1 cellular context compared by ENCODE assay signal in genomic region chr3:72847751-72848702, GRCh38.
TF ChIP-seq lines count a peak whose summit lies in the region.

Gene SHQ1 (minus strand): TSS chr3:72848445. CDS start chr3:72848340, 105 bp downstream.

TF ChIP-seq in K562, 482 proteins besides CTCF, POLR2A, EP300 and RAD21 (continued from another document and continues in another):
- TF ChIP-seq POLR3G (IDR thresholded peaks at IDR 0.05; ENCODE audit: extremely low read depth, insufficient read length, insufficient replicate concordance), result no peak
- no peak for TF ChIP-seq TAF7 (tag; IDR thresholded peaks at IDR 0.05)
- TF ChIP-seq KLF1 (tag; IDR thresholded peaks at IDR 0.05), result no peak
- no peak for TF ChIP-seq BRD4 (IDR thresholded peaks at IDR 0.05)
- no peak for TF ChIP-seq YBX1 (IDR thresholded peaks at IDR 0.05)
- TF ChIP-seq ZNF143 (CRISPR knock-in tag; IDR thresholded peaks at IDR 0.05), result no peak
- TF ChIP-seq CBFA2T2 (conservative IDR thresholded peaks at IDR 0.05), result no peak
- 0 out of 2 replicates have a peak, but pooled peaks have one; percentile 10 for TF ChIP-seq ZBTB33 (CRISPR knock-in tag; IDR thresholded peaks at IDR 0.05)
- TF ChIP-seq POLR3A (IDR thresholded peaks at IDR 0.05; ENCODE audit: borderline replicate concordance, extremely low read depth, insufficient read depth, insufficient read length), result no peak
- no peak for TF ChIP-seq GATAD2A (IDR thresholded peaks at IDR 0.05)
- TF ChIP-seq, protein P1, sequence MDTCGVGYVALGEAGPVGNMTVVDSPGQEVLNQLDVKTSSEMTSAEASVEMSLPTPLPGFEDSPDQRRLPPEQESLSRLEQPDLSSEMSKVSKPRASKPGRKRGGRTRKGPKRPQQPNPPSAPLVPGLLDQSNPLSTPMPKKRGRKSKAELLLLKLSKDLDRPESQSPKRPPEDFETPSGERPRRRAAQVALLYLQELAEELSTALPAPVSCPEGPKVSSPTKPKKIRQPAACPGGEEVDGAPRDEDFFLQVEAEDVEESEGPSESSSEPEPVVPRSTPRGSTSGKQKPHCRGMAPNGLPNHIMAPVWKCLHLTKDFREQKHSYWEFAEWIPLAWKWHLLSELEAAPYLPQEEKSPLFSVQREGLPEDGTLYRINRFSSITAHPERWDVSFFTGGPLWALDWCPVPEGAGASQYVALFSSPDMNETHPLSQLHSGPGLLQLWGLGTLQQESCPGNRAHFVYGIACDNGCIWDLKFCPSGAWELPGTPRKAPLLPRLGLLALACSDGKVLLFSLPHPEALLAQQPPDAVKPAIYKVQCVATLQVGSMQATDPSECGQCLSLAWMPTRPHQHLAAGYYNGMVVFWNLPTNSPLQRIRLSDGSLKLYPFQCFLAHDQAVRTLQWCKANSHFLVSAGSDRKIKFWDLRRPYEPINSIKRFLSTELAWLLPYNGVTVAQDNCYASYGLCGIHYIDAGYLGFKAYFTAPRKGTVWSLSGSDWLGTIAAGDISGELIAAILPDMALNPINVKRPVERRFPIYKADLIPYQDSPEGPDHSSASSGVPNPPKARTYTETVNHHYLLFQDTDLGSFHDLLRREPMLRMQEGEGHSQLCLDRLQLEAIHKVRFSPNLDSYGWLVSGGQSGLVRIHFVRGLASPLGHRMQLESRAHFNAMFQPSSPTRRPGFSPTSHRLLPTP (IDR thresholded peaks at IDR 0.05; ENCODE audit: borderline replicate concordance, extremely low read depth, insufficient read length), result no peak
- TF ChIP-seq SMARCA4 (IDR thresholded peaks at IDR 0.05), result no peak
- TF ChIP-seq KHSRP (IDR thresholded peaks at IDR 0.05), result no peak
- TF ChIP-seq PTTG1 (tag; IDR thresholded peaks at IDR 0.05; ENCODE audit: low read depth), result no peak
- no peak for TF ChIP-seq IFI16 (CRISPR knock-in tag; IDR thresholded peaks at IDR 0.05)
- TF ChIP-seq, protein P2, sequence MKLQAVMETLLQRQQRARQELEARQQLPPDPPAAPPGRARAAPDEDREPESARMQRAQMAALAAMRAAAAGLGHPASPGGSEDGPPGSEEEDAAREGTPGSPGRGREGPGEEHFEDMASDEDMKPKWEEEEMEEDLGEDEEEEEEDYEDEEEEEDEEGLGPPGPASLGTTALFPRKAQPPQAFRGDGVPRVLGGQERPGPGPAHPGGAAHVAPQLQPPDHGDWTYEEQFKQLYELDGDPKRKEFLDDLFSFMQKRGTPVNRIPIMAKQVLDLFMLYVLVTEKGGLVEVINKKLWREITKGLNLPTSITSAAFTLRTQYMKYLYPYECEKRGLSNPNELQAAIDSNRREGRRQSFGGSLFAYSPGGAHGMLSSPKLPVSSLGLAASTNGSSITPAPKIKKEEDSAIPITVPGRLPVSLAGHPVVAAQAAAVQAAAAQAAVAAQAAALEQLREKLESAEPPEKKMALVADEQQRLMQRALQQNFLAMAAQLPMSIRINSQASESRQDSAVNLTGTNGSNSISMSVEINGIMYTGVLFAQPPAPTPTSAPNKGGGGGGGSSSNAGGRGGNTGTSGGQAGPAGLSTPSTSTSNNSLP (IDR thresholded peaks at IDR 0.05; ENCODE audit: borderline replicate concordance, low read depth, low read length), result no peak
- no peak for TF ChIP-seq RHOXF2B (CRISPR knock-in tag; conservative IDR thresholded peaks at IDR 0.05)
- no peak for TF ChIP-seq IRF1 (CRISPR knock-in tag; IDR thresholded peaks at IDR 0.05; ENCODE audit: borderline replicate concordance)
- TF ChIP-seq PURB (CRISPR knock-in tag; IDR thresholded peaks at IDR 0.05; ENCODE audit: low read depth), result no peak
- no peak for TF ChIP-seq RAD51 (IDR thresholded peaks at IDR 0.05; ENCODE audit: borderline replicate concordance, low read depth)
- no peak for TF ChIP-seq LCOR (CRISPR knock-in tag; IDR thresholded peaks at IDR 0.05)
- TF ChIP-seq ZFX (CRISPR knock-in tag; IDR thresholded peaks at IDR 0.05), result no peak
- no peak for TF ChIP-seq MYBL2 (IDR thresholded peaks at IDR 0.05; ENCODE audit: low read depth)
- no peak for TF ChIP-seq MYBL2 (CRISPR knock-in tag; IDR thresholded peaks at IDR 0.05; ENCODE audit: borderline replicate concordance)
- TF ChIP-seq ELK1 (CRISPR knock-in tag; IDR thresholded peaks at IDR 0.05), result no peak
- TF ChIP-seq, protein P3, sequence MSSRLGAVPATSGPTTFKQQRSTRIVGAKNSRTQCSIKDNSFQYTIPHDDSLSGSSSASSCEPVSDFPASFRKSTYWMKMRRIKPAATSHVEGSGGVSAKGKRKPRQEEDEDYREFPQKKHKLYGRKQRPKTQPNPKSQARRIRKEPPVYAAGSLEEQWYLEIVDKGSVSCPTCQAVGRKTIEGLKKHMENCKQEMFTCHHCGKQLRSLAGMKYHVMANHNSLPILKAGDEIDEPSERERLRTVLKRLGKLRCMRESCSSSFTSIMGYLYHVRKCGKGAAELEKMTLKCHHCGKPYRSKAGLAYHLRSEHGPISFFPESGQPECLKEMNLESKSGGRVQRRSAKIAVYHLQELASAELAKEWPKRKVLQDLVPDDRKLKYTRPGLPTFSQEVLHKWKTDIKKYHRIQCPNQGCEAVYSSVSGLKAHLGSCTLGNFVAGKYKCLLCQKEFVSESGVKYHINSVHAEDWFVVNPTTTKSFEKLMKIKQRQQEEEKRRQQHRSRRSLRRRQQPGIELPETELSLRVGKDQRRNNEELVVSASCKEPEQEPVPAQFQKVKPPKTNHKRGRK (tag; IDR thresholded peaks at IDR 0.05), result no peak
- TF ChIP-seq ATF3 (IDR thresholded peaks at IDR 0.05), result no peak
- TF ChIP-seq ATF3 (CRISPR knock-in tag; conservative IDR thresholded peaks at IDR 0.05), result no peak
- peak; percentile 96 for TF ChIP-seq ZBTB40 (IDR thresholded peaks at IDR 0.05)
- no peak for TF ChIP-seq ZBTB40 (CRISPR knock-in tag; IDR thresholded peaks at IDR 0.05)
- TF ChIP-seq, protein P4, sequence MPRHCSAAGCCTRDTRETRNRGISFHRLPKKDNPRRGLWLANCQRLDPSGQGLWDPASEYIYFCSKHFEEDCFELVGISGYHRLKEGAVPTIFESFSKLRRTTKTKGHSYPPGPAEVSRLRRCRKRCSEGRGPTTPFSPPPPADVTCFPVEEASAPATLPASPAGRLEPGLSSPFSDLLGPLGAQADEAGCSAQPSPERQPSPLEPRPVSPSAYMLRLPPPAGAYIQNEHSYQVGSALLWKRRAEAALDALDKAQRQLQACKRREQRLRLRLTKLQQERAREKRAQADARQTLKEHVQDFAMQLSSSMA (CRISPR knock-in tag; IDR thresholded peaks at IDR 0.05), result no peak
- TF ChIP-seq SP2 (IDR thresholded peaks at IDR 0.05; ENCODE audit: extremely low read depth, low read depth, low read length, poor library complexity, severe bottlenecking), result no peak
- no peak for TF ChIP-seq TCF7 (IDR thresholded peaks at IDR 0.05; ENCODE audit: borderline replicate concordance)
- TF ChIP-seq ATF7 (IDR thresholded peaks at IDR 0.05), result peak; percentile 49; the same call in 1 of the 2 replicates
- TF ChIP-seq DDX20 (tag; IDR thresholded peaks at IDR 0.05; ENCODE audit: low read depth), result no peak
- no peak for TF ChIP-seq ELF4 (CRISPR knock-in tag; IDR thresholded peaks at IDR 0.05)
